Comparison of ENCODE assay signal across 8 cellular contexts in genomic region chr18:48923746-48924580, GRCh38. TPM values are rescaled to one million over a fixed set of nuclear protein-coding genes. Genes with fewer than 3 reads are reported as not detected.
DNase-seq lines count a peak whose midpoint lies in the region; ATAC-seq, FAIRE-seq and TF ChIP-seq lines count a peak whose summit lies in the region.

No MANE protein-coding gene starts in this region.

- POLR2A ChIA-PET in A549 (lab: Yijun Ruan, JAX) = interaction anchor here (3.1 kb wide), 1 partner anchor 28 kb away, joined by 13 read pairs; no protein-coding TSS in a partner anchor

- peak overlapping the region; percentile 75 to 95 for H3K4ac ChIP-seq in mesenchymal stem cell (ENCODE audit: low read depth in 1 of 2, low read length in 2 of 2)

- H3K36me3 ChIP-seq in mesenchymal stem cell (ENCODE audit: control insufficient read depth in 1 of 2, insufficient read depth in 2 of 2, low read depth in 1 of 2, low read length in 2 of 2) = peaks cover 48 to 49% of the 10 kb centered on the region in 2 experiments

- H3K4me1 ChIP-seq in A549 (peaks cover 99% of the 10 kb centered on the region), mesenchymal stem cell (ENCODE audit: control insufficient read depth, insufficient read depth, low read depth, low read length) (peaks cover 68% of the 10 kb centered on the region)

- H3K23ac ChIP-seq in mesenchymal stem cell (ENCODE audit: low read length in 2 of 2) = peak overlapping the region in 1 of 2 experiments; percentile 29

- H3K9me3 ChIP-seq in A549 (no peaks in the 10 kb centered on the region), mesenchymal stem cell (ENCODE audit: control insufficient read depth, low read length) (no peaks in the 10 kb centered on the region)

- no peak for FAIRE-seq in A549 (lab: Jason Lieb, UNC)

- no peak overlapping the region for H2AFZ ChIP-seq in mesenchymal stem cell (ENCODE audit: low read depth, low read length)

- peak overlapping the region; percentile 11 for H2BK5ac ChIP-seq in mesenchymal stem cell (ENCODE audit: low read depth, low read length, poor library complexity, severe bottlenecking)

- TF ChIP-seq CTCF in A549 (IDR thresholded peaks at IDR 0.05) = no peak

- TF ChIP-seq EP300 in A549 (IDR thresholded peaks at IDR 0.05) = no peak

- no peak for TF ChIP-seq POLR2A in A549 (IDR thresholded peaks at IDR 0.05; ENCODE audit: low read length)

- H2BK12ac ChIP-seq in mesenchymal stem cell (ENCODE audit: low read length in 2 of 2) = peak overlapping the region; percentile 46 to 99

- peaks cover 7% of the 10 kb centered on the region for H3K79me1 ChIP-seq in mesenchymal stem cell (replicated peaks; ENCODE audit: low read length, poor library complexity, severe bottlenecking)

- no peak overlapping the region for H3K14ac ChIP-seq in mesenchymal stem cell (ENCODE audit: low read length in 2 of 2)

- 33% methylated on average over 14 of the region's 14 CpGs for WGBS in A549 (ENCODE audit: missing lambda C conversion rate)
- WGBS in mesenchymal stem cell = 38% methylated on average over 14 of the region's 14 CpGs

- H2AK5ac ChIP-seq in mesenchymal stem cell (ENCODE audit: low read length, severe bottlenecking) = peak overlapping the region; percentile 79

- peak overlapping the region; percentile 80 for H3K9ac ChIP-seq in mesenchymal stem cell (ENCODE audit: low read length)

- TF ChIP-seq RAD21 in A549 (conservative IDR thresholded peaks at IDR 0.05 in 1 of 2, IDR thresholded peaks at IDR 0.05 in 1 of 2) = no peak

- peak overlapping the region; percentile 84 to 99 for H3K27ac ChIP-seq in A549
- H3K27ac ChIP-seq in mesenchymal stem cell (ENCODE audit: low read length, poor library complexity, severe bottlenecking) = peak overlapping the region; percentile 94

- DNase-seq in A549 (ENCODE audit: low read depth in 1 of 2, low spot score in 1 of 2) (no peak), amniotic epithelial cell (ENCODE audit: low read depth) (peak; percentile 73), mesenchymal stem cell (peak; percentile 91), NCI-H2107 treated with DMSO at 0.1 percent for 48 hours (lab: John Stamatoyannopoulos, UW; ENCODE audit: unreplicated experiment) (no peak), DMS79 treated with DMSO at 0.1 percent for 48 hours (lab: John Stamatoyannopoulos, UW) (no peak)

- peak overlapping the region; percentile 92 for H4K8ac ChIP-seq in mesenchymal stem cell (ENCODE audit: low read length)

- peak overlapping the region; percentile 89 for H2BK120ac ChIP-seq in mesenchymal stem cell (ENCODE audit: low read depth, low read length)

- H3K27me3 ChIP-seq in mesenchymal stem cell (ENCODE audit: control insufficient read depth in 1 of 2, insufficient read depth in 1 of 2, low read length in 2 of 2) = no peaks in the 10 kb centered on the region

- H3K4me2 ChIP-seq in A549 = peak overlapping the region; percentile 86
- no peak overlapping the region for H3K4me2 ChIP-seq in mesenchymal stem cell (ENCODE audit: low read length, poor library complexity, severe bottlenecking)

- peak overlapping the region; percentile 20; the same call in 1 of the 3 replicates for H3K4me3 ChIP-seq in A549
- H3K4me3 ChIP-seq in mesenchymal stem cell (ENCODE audit: insufficient read depth in 1 of 2, low read depth in 1 of 2, low read length in 2 of 2) = peak overlapping the region in 1 of 2 experiments; percentile 59

- H2BK15ac ChIP-seq in mesenchymal stem cell (ENCODE audit: low read depth, poor library complexity, severe bottlenecking) = no peak overlapping the region

- ATAC-seq in A549 = peak; percentile 7 to 33; a peak in 3 of 6 replicates
- peak; percentile 38 for ATAC-seq in GM21786 (IDR thresholded peaks at IDR 0.05; ENCODE audit: unreplicated experiment)
- ATAC-seq in GM21717 (IDR thresholded peaks at IDR 0.05; ENCODE audit: unreplicated experiment) = no peak
- no peak for ATAC-seq in HG03378 (IDR thresholded peaks at IDR 0.05; ENCODE audit: unreplicated experiment)

- H3K18ac ChIP-seq in mesenchymal stem cell (ENCODE audit: low read depth in 1 of 2, low read length in 2 of 2) = peak overlapping the region; percentile 93 to 96

- CTCF ChIA-PET in A549 (lab: Yijun Ruan, JAX) = interaction anchor here (0.7 to 2.9 kb wide), 5 partner anchors 22 to 147 kb away, joined by 3 to 15 read pairs (median 5); no protein-coding TSS in a partner anchor

- H4K91ac ChIP-seq in mesenchymal stem cell (ENCODE audit: low read length) = peak overlapping the region; percentile 86

TF ChIP-seq in A549, 52 proteins besides CTCF, POLR2A, EP300 and RAD21:
- no peak for TF ChIP-seq FOSL2 (IDR thresholded peaks at IDR 0.05)
- TF ChIP-seq FOSL2 (CRISPR knock-in tag; IDR thresholded peaks at IDR 0.05) = peak; percentile 71; the same call in 1 of the 2 replicates
- TF ChIP-seq HMGXB4 (CRISPR knock-in tag; IDR thresholded peaks at IDR 0.05; ENCODE audit: borderline replicate concordance) = no peak

RNA-seq across cellular contexts. Expression of gene SMAD7, which starts 26.8 kb away (rescaled TPM):
- 18.9 and 19.9 TPM in 2 replicates for polyA plus RNA-seq in A549 (2011; rRNA removed)
- 38.2 and 48.5 TPM in 2 replicates for polyA plus RNA-seq in A549 (2012; cell fraction: cytosol; rRNA removed)
- polyA plus RNA-seq in A549 (2012; cell fraction: nucleus; rRNA removed) = 76.0 and 84.4 TPM in 2 replicates
- 26.9 to 29.1 TPM (median 29.0 TPM) in 3 replicates for polyA plus RNA-seq in A549 (2017; fragmentation: RNase III; extraction: RNeasy Plus Mini Kit Qiagen cat#74134 plus additional on column Dnase treatment)
- polyA minus RNA-seq in A549 (2011; rRNA and poly(A)+ RNA removed) = 51.4 and 52.2 TPM in 2 replicates
- polyA plus RNA-seq in mesenchymal stem cell (2013, experiment 1 of 2) = 9.6 TPM
- 9.9 TPM for polyA plus RNA-seq in mesenchymal stem cell (2013, experiment 2 of 2)

Comparison
In these comparisons a context has a peak if more than half of its experiments do, and no peak if none do; other contexts are left out.
1. ATAC-seq: peak in A549 (2 of 2) and GM21786 (single experiment); none in GM21717 (single experiment) and HG03378 (single experiment).
2. DNase-seq: peak in amniotic epithelial cell (single experiment) and mesenchymal stem cell (single experiment); none in A549 (0 of 2), NCI-H2107 treated with DMSO at 0.1 percent for 48 hours (single experiment) and DMS79 treated with DMSO at 0.1 percent for 48 hours (single experiment).